ENCODE assay signal across 8 cellular contexts in genomic region chr12:111437816-111438454, GRCh38. TPM values are rescaled to one million over a fixed set of nuclear protein-coding genes. Genes with fewer than 3 reads are reported as not detected.
DNase-seq lines count a peak whose midpoint lies in the region; ATAC-seq, FAIRE-seq and TF ChIP-seq lines count a peak whose summit lies in the region.

No MANE protein-coding gene starts in this region.

- H3K27ac ChIP-seq in K562 (ENCODE audit: extremely low read depth, low read depth, low read length) (peak overlapping the region; percentile 53; the same call in 2 of the 3 replicates), right lobe of liver (peak overlapping the region; percentile 8 to 46 (median 29))

- WGBS in K562 (ENCODE audit: insufficient coverage, low coverage, missing lambda C conversion rate) = 34% methylated on average over 5 of the region's 8 CpGs
- WGBS in right lobe of liver (ENCODE audit: insufficient coverage, low coverage, low lambda C conversion rate, missing lambda C conversion rate) = no CpG with 5 or more reads among the region's 8 CpGs

- no peak overlapping the region for H3K4me3 ChIP-seq in K562
- H3K4me3 ChIP-seq in right lobe of liver = no peak overlapping the region

- no peak for TF ChIP-seq RAD21 in K562 (CRISPR knock-in tag; conservative IDR thresholded peaks at IDR 0.05 in 1 of 2, IDR thresholded peaks at IDR 0.05 in 1 of 2)

- intact Hi-C loops in K562 (cut with micrococcal nuclease) = no loop called here
- intact Hi-C loops in right lobe of liver (cut with DNase I) = no loop called here

- TF ChIP-seq CTCF in K562 (IDR thresholded peaks at IDR 0.05 in 2 of 3, conservative IDR thresholded peaks at IDR 0.05 in 1 of 3; ENCODE audit: insufficient read depth in 2 of 3, low read depth in 1 of 3, low read length in 3 of 3) (no peak), right lobe of liver (IDR thresholded peaks at IDR 0.05) (no peak), type B pancreatic cell (conservative IDR thresholded peaks at IDR 0.05) (no peak)

- H3K4me2 ChIP-seq in K562 (ENCODE audit: insufficient read depth, low read length) = peak overlapping the region; percentile 20; the same call in 1 of the 2 replicates

- H2AFZ ChIP-seq in K562 (ENCODE audit: low read depth, low read length) = no peak overlapping the region

- no TSS peak for BruUV-seq in K562 (replicated peaks; lab: Mats Ljungman, UMichigan)

- H4K20me1 ChIP-seq in K562 (replicated peaks; ENCODE audit: control insufficient read depth, insufficient read depth, low read length) = peaks cover 55% of the 10 kb centered on the region

- POLR2A ChIA-PET in K562 (lab: Yijun Ruan, JAX) = interaction anchor here (0.6 to 1.6 kb wide), 7 partner anchors 9 to 56 kb away, joined by 3 read pairs; no protein-coding TSS in a partner anchor

- peaks cover 19 to 42% of the 10 kb centered on the region in 2 experiments for H3K4me1 ChIP-seq in K562 (replicated peaks in 1 of 2; ENCODE audit: control insufficient read depth in 2 of 2, insufficient read depth in 2 of 2, low read length in 2 of 2)
- H3K4me1 ChIP-seq in right lobe of liver = peaks cover 0 to 31% (median 11%) of the 10 kb centered on the region in 4 donors

- H3K27ac Mint-ChIP-seq in type B pancreatic cell = no peak overlapping the region

- peak overlapping the region in 1 of 2 experiments; percentile 84; a peak in 2 of 4 replicates for H3K9ac ChIP-seq in K562 (ENCODE audit: insufficient read depth in 1 of 2, low read depth in 2 of 2, low read length in 2 of 2)

- H3K9me3 Mint-ChIP-seq in type B pancreatic cell = no peaks in the 10 kb centered on the region

- peaks cover under 1% of the 10 kb centered on the region for H3K27me3 Mint-ChIP-seq in type B pancreatic cell

- no peaks in the 10 kb centered on the region for H3K27me3 ChIP-seq in K562 (ENCODE audit: control insufficient read depth in 2 of 2, insufficient read depth in 2 of 2, low read length in 2 of 2)
- no peaks in the 10 kb centered on the region for H3K27me3 ChIP-seq in right lobe of liver

- in situ Hi-C loops in K562 (cut with MboI) = no loop called here

- H3K4me1 Mint-ChIP-seq in type B pancreatic cell (ENCODE audit: unreplicated experiment) = peaks cover 14% of the 10 kb centered on the region

- H3K4me3 Mint-ChIP-seq in type B pancreatic cell = no peak overlapping the region

- H3K9me1 ChIP-seq in K562 (ENCODE audit: control insufficient read depth, insufficient read depth, low read length) = peaks cover 3% of the 10 kb centered on the region

- peak; percentile 61 for ATAC-seq in K562
- ATAC-seq in right lobe of liver = peak; percentile 12 to 33 (median 22)
- ATAC-seq in GM19467 (IDR thresholded peaks at IDR 0.05; ENCODE audit: unreplicated experiment) = no peak
- ATAC-seq in HG02642 (IDR thresholded peaks at IDR 0.05; ENCODE audit: poor library complexity, unreplicated experiment) = no peak

- H3K36me3 ChIP-seq in K562 (ENCODE audit: control insufficient read depth, insufficient read depth, low read length) (peaks cover 79% of the 10 kb centered on the region; the same call in 2 of the 3 replicates), right lobe of liver (no peaks in the 10 kb centered on the region)

- no peaks in the 10 kb centered on the region for H3K9me3 ChIP-seq in K562 (replicated peaks; ENCODE audit: control insufficient read depth, insufficient read depth, low read depth, low read length)
- no peaks in the 10 kb centered on the region for H3K9me3 ChIP-seq in right lobe of liver

- H3K36me3 Mint-ChIP-seq in type B pancreatic cell = no peaks in the 10 kb centered on the region

- peak; percentile 91 for FAIRE-seq in K562 (lab: Jason Lieb, UNC)

- TF ChIP-seq POLR2A in K562 (conservative IDR thresholded peaks at IDR 0.05) (no peak), right lobe of liver (IDR thresholded peaks at IDR 0.05) (no peak)

- DNase-seq in AG08396 (ENCODE audit: low spot score) (peak; percentile 62), Kasumi-1 (lab: John Stamatoyannopoulos, UW) (peak; percentile 57 to 79), K562 (ENCODE audit: extremely low read depth in 1 of 4, low spot score in 3 of 4) (peak in 1 of 4 experiments; percentile 67), right lobe of liver (peak in 1 of 3 donors; percentile 66), type B pancreatic cell (ENCODE audit: extremely low spot score, unreplicated experiment) (no peak), COR-L47 (lab: John Stamatoyannopoulos, UW) (no peak)

- CTCF ChIA-PET in K562 (lab: Yijun Ruan, JAX; ENCODE audit: low intra/inter-chr PET ratio) = interaction anchor here (0.7 to 0.8 kb wide), 2 partner anchors 41 to 42 kb away, joined by 3 read pairs; no protein-coding TSS in a partner anchor

- peaks cover 95% of the 10 kb centered on the region for H3K79me2 ChIP-seq in K562 (ENCODE audit: control insufficient read depth, insufficient read depth, low read length)

- TF ChIP-seq EP300 in K562 (IDR thresholded peaks at IDR 0.05; ENCODE audit: low read length) = peak; percentile 52; the same call in 1 of the 2 replicates

TF ChIP-seq in K562, 482 proteins besides CTCF, POLR2A, EP300 and RAD21 (continues in another document):
- peak; percentile 61; the same call in 1 of the 2 replicates for TF ChIP-seq CBFA2T3 (IDR thresholded peaks at IDR 0.05)
- no peak for TF ChIP-seq NONO (IDR thresholded peaks at IDR 0.05; ENCODE audit: low read depth in 2 of 2, low read length in 1 of 2)
- TF ChIP-seq IRF9 (tag; IDR thresholded peaks at IDR 0.05) = peak; percentile 79
- peak; percentile 65 for TF ChIP-seq RBM22 (IDR thresholded peaks at IDR 0.05; ENCODE audit: low read depth, low read length, poor library complexity, severe bottlenecking)
- TF ChIP-seq TEAD1 (CRISPR knock-in tag; IDR thresholded peaks at IDR 0.05) = peak; percentile 6 to 23; a peak in 1 of 4 replicates
- TF ChIP-seq CREM (IDR thresholded peaks at IDR 0.05; ENCODE audit: low read depth) = peak; percentile 89
- TF ChIP-seq, protein P1, sequence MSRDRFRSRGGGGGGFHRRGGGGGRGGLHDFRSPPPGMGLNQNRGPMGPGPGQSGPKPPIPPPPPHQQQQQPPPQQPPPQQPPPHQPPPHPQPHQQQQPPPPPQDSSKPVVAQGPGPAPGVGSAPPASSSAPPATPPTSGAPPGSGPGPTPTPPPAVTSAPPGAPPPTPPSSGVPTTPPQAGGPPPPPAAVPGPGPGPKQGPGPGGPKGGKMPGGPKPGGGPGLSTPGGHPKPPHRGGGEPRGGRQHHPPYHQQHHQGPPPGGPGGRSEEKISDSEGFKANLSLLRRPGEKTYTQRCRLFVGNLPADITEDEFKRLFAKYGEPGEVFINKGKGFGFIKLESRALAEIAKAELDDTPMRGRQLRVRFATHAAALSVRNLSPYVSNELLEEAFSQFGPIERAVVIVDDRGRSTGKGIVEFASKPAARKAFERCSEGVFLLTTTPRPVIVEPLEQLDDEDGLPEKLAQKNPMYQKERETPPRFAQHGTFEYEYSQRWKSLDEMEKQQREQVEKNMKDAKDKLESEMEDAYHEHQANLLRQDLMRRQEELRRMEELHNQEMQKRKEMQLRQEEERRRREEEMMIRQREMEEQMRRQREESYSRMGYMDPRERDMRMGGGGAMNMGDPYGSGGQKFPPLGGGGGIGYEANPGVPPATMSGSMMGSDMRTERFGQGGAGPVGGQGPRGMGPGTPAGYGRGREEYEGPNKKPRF (IDR thresholded peaks at IDR 0.05; ENCODE audit: low read depth, low read length) = no peak
- peak; percentile 53; the same call in 1 of the 2 replicates for TF ChIP-seq NFE2 (IDR thresholded peaks at IDR 0.05; ENCODE audit: low read depth)
- TF ChIP-seq, protein P2, sequence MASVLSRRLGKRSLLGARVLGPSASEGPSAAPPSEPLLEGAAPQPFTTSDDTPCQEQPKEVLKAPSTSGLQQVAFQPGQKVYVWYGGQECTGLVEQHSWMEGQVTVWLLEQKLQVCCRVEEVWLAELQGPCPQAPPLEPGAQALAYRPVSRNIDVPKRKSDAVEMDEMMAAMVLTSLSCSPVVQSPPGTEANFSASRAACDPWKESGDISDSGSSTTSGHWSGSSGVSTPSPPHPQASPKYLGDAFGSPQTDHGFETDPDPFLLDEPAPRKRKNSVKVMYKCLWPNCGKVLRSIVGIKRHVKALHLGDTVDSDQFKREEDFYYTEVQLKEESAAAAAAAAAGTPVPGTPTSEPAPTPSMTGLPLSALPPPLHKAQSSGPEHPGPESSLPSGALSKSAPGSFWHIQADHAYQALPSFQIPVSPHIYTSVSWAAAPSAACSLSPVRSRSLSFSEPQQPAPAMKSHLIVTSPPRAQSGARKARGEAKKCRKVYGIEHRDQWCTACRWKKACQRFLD (CRISPR knock-in tag; IDR thresholded peaks at IDR 0.05) = no peak
- TF ChIP-seq TAL1 (IDR thresholded peaks at IDR 0.05) = peak; percentile 45

RNA-seq across cellular contexts. Expression of gene SH2B3, which starts 32.2 kb away (rescaled TPM):
- total RNA-seq in K562 (2011; cell fraction: chromatin; rRNA removed; ENCODE audit: low replicate concordance) = 50.2 and 69.6 TPM in 2 replicates
- total RNA-seq in K562 (2011; cell fraction: nucleolus; rRNA removed) = 38.4 and 40.4 TPM in 2 replicates
- total RNA-seq in K562 (2011; cell fraction: nucleoplasm; rRNA removed) = 52.1 and 86.9 TPM in 2 replicates
- total RNA-seq in K562 (2014; rRNA removed) (46.7 and 52.0 TPM in 2 replicates), K562 (2014; rRNA removed; fragmentation: Illumina TruSeq; extraction: Trizol) (37.4 and 46.7 TPM in 2 replicates), K562 (2015; rRNA removed; fragmentation: Illumina TruSeq; extraction: Trizol) (22.9 and 23.4 TPM in 2 replicates), K562 (2021) (63.8 and 75.3 TPM in 2 replicates), right lobe of liver (10 to 100 TPM in 5 of 6 experiments, 1 to 10 TPM in 1; 6.7 to 43.5 (median 17.0) TPM), type B pancreatic cell (ENCODE audit: low replicate concordance) (2.4 and 5.2 TPM in 2 replicates)
- polyA plus RNA-seq in K562 (2011; rRNA removed) (28.2 and 32.5 TPM in 2 replicates), K562 (2014; fragmentation: Illumina TruSeq; extraction: Trizol) (59.9 and 64.4 TPM in 2 replicates), K562 (2014; fragmentation: Nextera tagmentation; extraction: Ambion mirVana) (10 to 100 TPM; 10.8 to 14.3 TPM), K562 (2014; rRNA removed) (38.6 and 41.3 TPM in 2 replicates)
- polyA plus RNA-seq in K562 (2011; cell fraction: cytosol; rRNA removed) = 33.3 and 57.9 TPM in 2 replicates
- 25.5 and 39.5 TPM in 2 replicates for polyA plus RNA-seq in K562 (2011; cell fraction: nucleus; rRNA removed)
- polyA plus RNA-seq in K562 (2012) = 29.2 and 33.2 TPM in 2 replicates
- polyA minus RNA-seq in K562 (2011; rRNA and poly(A)+ RNA removed) = 22.2 and 28.8 TPM in 2 replicates
- polyA minus RNA-seq in K562 (2011; cell fraction: cytosol; rRNA and poly(A)+ RNA removed) = 40.8 and 46.0 TPM in 2 replicates
- 10.2 and 14.4 TPM in 2 replicates for polyA minus RNA-seq in K562 (2011; cell fraction: nucleus; rRNA and poly(A)+ RNA removed)

Comparison
In these comparisons a context has a peak if more than half of its experiments do, and no peak if none do; other contexts are left out.
1. DNase-seq: peak in AG08396 (single experiment) and Kasumi-1 (2 of 2); none in type B pancreatic cell (single experiment) and COR-L47 (single experiment).
2. ATAC-seq: peak in K562 (single experiment) and right lobe of liver (4 of 4); none in GM19467 (single experiment) and HG02642 (single experiment).